Comparison of ENCODE assay signal across 1 cellular context in the genomic region with DNA sequence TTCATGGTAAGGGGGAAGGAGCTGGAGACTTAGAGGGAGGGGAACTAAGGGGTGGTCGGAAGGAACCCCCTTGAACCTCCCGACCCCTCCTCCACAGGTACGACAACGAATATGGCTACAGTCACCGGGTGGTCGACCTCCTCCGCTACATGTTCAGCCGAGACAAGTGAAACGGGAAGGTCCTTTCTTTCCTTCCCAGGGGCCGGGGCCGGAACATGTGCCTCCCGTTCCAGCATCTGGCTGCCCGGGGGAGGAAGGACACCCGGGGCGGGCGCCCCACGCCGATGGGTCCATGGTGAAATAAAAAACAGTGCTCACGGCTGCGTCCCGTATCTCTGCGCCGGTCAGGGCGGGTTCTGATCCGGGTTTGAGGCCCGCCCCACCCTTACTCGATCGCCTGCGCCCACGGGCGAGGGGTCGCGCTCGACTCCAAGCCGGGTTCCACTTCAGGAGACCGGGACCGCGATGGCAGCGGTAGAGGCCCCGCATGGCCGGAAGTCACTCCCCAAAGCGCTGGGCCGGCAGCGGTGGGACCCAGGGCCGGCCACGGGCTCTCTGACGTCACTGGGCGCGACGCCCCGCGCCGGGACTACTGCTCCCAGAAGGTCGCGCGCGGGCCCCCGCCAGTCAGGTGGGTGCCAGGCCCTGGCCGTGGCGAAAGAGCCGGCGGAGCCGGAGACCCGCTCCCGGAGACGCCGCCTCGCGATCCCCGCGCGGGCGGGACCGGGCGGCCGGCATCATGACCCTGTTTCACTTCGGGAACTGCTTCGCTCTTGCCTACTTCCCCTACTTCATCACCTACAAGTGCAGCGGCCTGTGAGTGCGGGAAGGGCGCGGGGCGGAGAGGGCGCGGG.
TF ChIP-seq lines count a peak whose summit lies in the region.

A gene with protein sequence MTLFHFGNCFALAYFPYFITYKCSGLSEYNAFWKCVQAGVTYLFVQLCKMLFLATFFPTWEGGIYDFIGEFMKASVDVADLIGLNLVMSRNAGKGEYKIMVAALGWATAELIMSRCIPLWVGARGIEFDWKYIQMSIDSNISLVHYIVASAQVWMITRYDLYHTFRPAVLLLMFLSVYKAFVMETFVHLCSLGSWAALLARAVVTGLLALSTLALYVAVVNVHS (plus strand): TSS at position 626 of the 854 bp plus-strand sequence. CDS start 114 bp downstream, at position 740.

TF ChIP-seq in K562, 482 proteins besides CTCF, POLR2A, EP300 and RAD21 (continued from another document and continues in another):
- TF ChIP-seq, protein P1, sequence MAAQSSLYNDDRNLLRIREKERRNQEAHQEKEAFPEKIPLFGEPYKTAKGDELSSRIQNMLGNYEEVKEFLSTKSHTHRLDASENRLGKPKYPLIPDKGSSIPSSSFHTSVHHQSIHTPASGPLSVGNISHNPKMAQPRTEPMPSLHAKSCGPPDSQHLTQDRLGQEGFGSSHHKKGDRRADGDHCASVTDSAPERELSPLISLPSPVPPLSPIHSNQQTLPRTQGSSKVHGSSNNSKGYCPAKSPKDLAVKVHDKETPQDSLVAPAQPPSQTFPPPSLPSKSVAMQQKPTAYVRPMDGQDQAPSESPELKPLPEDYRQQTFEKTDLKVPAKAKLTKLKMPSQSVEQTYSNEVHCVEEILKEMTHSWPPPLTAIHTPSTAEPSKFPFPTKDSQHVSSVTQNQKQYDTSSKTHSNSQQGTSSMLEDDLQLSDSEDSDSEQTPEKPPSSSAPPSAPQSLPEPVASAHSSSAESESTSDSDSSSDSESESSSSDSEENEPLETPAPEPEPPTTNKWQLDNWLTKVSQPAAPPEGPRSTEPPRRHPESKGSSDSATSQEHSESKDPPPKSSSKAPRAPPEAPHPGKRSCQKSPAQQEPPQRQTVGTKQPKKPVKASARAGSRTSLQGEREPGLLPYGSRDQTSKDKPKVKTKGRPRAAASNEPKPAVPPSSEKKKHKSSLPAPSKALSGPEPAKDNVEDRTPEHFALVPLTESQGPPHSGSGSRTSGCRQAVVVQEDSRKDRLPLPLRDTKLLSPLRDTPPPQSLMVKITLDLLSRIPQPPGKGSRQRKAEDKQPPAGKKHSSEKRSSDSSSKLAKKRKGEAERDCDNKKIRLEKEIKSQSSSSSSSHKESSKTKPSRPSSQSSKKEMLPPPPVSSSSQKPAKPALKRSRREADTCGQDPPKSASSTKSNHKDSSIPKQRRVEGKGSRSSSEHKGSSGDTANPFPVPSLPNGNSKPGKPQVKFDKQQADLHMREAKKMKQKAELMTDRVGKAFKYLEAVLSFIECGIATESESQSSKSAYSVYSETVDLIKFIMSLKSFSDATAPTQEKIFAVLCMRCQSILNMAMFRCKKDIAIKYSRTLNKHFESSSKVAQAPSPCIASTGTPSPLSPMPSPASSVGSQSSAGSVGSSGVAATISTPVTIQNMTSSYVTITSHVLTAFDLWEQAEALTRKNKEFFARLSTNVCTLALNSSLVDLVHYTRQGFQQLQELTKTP (IDR thresholded peaks at IDR 0.05; ENCODE audit: low read depth in 1 of 2, partially characterized antibody in 2 of 2) = peak in 1 of 2 experiments; percentile 80
- TF ChIP-seq, protein P2, sequence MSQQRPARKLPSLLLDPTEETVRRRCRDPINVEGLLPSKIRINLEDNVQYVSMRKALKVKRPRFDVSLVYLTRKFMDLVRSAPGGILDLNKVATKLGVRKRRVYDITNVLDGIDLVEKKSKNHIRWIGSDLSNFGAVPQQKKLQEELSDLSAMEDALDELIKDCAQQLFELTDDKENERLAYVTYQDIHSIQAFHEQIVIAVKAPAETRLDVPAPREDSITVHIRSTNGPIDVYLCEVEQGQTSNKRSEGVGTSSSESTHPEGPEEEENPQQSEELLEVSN (IDR thresholded peaks at IDR 0.05; ENCODE audit: borderline replicate concordance in 1 of 2, extremely low read depth in 1 of 2, insufficient read depth in 1 of 2, insufficient read length in 1 of 2, low read depth in 1 of 2, low read length in 1 of 2, poor library complexity in 1 of 2, severe bottlenecking in 1 of 2) = peak; percentile 9 to 14
- TF ChIP-seq, protein P3, sequence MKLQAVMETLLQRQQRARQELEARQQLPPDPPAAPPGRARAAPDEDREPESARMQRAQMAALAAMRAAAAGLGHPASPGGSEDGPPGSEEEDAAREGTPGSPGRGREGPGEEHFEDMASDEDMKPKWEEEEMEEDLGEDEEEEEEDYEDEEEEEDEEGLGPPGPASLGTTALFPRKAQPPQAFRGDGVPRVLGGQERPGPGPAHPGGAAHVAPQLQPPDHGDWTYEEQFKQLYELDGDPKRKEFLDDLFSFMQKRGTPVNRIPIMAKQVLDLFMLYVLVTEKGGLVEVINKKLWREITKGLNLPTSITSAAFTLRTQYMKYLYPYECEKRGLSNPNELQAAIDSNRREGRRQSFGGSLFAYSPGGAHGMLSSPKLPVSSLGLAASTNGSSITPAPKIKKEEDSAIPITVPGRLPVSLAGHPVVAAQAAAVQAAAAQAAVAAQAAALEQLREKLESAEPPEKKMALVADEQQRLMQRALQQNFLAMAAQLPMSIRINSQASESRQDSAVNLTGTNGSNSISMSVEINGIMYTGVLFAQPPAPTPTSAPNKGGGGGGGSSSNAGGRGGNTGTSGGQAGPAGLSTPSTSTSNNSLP (IDR thresholded peaks at IDR 0.05; ENCODE audit: borderline replicate concordance, low read depth, low read length) = no peak
- TF ChIP-seq, protein P4, sequence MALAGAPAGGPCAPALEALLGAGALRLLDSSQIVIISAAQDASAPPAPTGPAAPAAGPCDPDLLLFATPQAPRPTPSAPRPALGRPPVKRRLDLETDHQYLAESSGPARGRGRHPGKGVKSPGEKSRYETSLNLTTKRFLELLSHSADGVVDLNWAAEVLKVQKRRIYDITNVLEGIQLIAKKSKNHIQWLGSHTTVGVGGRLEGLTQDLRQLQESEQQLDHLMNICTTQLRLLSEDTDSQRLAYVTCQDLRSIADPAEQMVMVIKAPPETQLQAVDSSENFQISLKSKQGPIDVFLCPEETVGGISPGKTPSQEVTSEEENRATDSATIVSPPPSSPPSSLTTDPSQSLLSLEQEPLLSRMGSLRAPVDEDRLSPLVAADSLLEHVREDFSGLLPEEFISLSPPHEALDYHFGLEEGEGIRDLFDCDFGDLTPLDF (CRISPR knock-in tag; IDR thresholded peaks at IDR 0.05) = no peak
- TF ChIP-seq SNRNP70 (optimal IDR thresholded peaks at IDR 0.05; ENCODE audit: low read depth, low read length) = no peak
- no peak for TF ChIP-seq PHB (CRISPR knock-in tag; IDR thresholded peaks at IDR 0.05)
- TF ChIP-seq, protein P5, sequence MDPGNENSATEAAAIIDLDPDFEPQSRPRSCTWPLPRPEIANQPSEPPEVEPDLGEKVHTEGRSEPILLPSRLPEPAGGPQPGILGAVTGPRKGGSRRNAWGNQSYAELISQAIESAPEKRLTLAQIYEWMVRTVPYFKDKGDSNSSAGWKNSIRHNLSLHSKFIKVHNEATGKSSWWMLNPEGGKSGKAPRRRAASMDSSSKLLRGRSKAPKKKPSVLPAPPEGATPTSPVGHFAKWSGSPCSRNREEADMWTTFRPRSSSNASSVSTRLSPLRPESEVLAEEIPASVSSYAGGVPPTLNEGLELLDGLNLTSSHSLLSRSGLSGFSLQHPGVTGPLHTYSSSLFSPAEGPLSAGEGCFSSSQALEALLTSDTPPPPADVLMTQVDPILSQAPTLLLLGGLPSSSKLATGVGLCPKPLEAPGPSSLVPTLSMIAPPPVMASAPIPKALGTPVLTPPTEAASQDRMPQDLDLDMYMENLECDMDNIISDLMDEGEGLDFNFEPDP (CRISPR knock-in tag; IDR thresholded peaks at IDR 0.05) = no peak
- TF ChIP-seq ZFP30 (CRISPR knock-in tag; IDR thresholded peaks at IDR 0.05; ENCODE audit: borderline replicate concordance) = no peak
- TF ChIP-seq RAD51 (IDR thresholded peaks at IDR 0.05; ENCODE audit: borderline replicate concordance, low read depth) = no peak
- 0 out of 2 replicates have a peak, but pooled peaks have one; percentile 79 for TF ChIP-seq MTA3 (IDR thresholded peaks at IDR 0.05; ENCODE audit: borderline replicate concordance)
- TF ChIP-seq NEUROD1 (IDR thresholded peaks at IDR 0.05; ENCODE audit: borderline replicate concordance, low read depth, low read length, partially characterized antibody) = no peak
- no peak for TF ChIP-seq HNRNPUL1 (IDR thresholded peaks at IDR 0.05; ENCODE audit: low read length)
- no peak for TF ChIP-seq TARDBP (IDR thresholded peaks at IDR 0.05)
- TF ChIP-seq, protein P6, sequence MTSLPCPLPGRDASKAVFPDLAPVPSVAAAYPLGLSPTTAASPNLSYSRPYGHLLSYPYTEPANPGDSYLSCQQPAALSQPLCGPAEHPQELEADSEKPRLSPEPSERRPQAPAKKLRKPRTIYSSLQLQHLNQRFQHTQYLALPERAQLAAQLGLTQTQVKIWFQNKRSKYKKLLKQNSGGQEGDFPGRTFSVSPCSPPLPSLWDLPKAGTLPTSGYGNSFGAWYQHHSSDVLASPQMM (CRISPR knock-in tag; IDR thresholded peaks at IDR 0.05) = no peak
- no peak for TF ChIP-seq TRIM24 (IDR thresholded peaks at IDR 0.05)
- TF ChIP-seq DDX20 (tag; IDR thresholded peaks at IDR 0.05; ENCODE audit: low read depth) = no peak
- no peak for TF ChIP-seq SRSF3 (IDR thresholded peaks at IDR 0.05; ENCODE audit: insufficient read depth, low read length)
- TF ChIP-seq KDM1A (IDR thresholded peaks at IDR 0.05) = no peak
- TF ChIP-seq ZNF766 (CRISPR knock-in tag; conservative IDR thresholded peaks at IDR 0.05) = no peak
- TF ChIP-seq, protein P7, sequence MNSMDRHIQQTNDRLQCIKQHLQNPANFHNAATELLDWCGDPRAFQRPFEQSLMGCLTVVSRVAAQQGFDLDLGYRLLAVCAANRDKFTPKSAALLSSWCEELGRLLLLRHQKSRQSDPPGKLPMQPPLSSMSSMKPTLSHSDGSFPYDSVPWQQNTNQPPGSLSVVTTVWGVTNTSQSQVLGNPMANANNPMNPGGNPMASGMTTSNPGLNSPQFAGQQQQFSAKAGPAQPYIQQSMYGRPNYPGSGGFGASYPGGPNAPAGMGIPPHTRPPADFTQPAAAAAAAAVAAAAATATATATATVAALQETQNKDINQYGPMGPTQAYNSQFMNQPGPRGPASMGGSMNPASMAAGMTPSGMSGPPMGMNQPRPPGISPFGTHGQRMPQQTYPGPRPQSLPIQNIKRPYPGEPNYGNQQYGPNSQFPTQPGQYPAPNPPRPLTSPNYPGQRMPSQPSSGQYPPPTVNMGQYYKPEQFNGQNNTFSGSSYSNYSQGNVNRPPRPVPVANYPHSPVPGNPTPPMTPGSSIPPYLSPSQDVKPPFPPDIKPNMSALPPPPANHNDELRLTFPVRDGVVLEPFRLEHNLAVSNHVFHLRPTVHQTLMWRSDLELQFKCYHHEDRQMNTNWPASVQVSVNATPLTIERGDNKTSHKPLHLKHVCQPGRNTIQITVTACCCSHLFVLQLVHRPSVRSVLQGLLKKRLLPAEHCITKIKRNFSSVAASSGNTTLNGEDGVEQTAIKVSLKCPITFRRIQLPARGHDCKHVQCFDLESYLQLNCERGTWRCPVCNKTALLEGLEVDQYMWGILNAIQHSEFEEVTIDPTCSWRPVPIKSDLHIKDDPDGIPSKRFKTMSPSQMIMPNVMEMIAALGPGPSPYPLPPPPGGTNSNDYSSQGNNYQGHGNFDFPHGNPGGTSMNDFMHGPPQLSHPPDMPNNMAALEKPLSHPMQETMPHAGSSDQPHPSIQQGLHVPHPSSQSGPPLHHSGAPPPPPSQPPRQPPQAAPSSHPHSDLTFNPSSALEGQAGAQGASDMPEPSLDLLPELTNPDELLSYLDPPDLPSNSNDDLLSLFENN (IDR thresholded peaks at IDR 0.05; ENCODE audit: low read depth in 2 of 2, low read length in 2 of 2) = no peak
- TF ChIP-seq, protein P8, sequence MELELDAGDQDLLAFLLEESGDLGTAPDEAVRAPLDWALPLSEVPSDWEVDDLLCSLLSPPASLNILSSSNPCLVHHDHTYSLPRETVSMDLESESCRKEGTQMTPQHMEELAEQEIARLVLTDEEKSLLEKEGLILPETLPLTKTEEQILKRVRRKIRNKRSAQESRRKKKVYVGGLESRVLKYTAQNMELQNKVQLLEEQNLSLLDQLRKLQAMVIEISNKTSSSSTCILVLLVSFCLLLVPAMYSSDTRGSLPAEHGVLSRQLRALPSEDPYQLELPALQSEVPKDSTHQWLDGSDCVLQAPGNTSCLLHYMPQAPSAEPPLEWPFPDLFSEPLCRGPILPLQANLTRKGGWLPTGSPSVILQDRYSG (tag; conservative IDR thresholded peaks at IDR 0.05; ENCODE audit: low read depth) = no peak
- TF ChIP-seq, protein P9, sequence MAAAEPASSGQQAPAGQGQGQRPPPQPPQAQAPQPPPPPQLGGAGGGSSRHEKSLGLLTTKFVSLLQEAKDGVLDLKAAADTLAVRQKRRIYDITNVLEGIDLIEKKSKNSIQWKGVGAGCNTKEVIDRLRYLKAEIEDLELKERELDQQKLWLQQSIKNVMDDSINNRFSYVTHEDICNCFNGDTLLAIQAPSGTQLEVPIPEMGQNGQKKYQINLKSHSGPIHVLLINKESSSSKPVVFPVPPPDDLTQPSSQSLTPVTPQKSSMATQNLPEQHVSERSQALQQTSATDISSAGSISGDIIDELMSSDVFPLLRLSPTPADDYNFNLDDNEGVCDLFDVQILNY (CRISPR knock-in tag; IDR thresholded peaks at IDR 0.05) = no peak
- peak; percentile 96 for TF ChIP-seq HCFC1 (IDR thresholded peaks at IDR 0.05; ENCODE audit: low read depth, low read length)
- TF ChIP-seq, protein P10, sequence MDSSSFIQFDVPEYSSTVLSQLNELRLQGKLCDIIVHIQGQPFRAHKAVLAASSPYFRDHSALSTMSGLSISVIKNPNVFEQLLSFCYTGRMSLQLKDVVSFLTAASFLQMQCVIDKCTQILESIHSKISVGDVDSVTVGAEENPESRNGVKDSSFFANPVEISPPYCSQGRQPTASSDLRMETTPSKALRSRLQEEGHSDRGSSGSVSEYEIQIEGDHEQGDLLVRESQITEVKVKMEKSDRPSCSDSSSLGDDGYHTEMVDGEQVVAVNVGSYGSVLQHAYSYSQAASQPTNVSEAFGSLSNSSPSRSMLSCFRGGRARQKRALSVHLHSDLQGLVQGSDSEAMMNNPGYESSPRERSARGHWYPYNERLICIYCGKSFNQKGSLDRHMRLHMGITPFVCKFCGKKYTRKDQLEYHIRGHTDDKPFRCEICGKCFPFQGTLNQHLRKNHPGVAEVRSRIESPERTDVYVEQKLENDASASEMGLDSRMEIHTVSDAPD (CRISPR knock-in tag; IDR thresholded peaks at IDR 0.05) = no peak
- TF ChIP-seq, protein P11, sequence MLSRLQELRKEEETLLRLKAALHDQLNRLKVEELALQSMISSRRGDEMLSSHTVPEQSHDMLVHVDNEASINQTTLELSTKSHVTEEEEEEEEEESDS (CRISPR knock-in tag; IDR thresholded peaks at IDR 0.05) = no peak
- TF ChIP-seq CHD4 (IDR thresholded peaks at IDR 0.05; ENCODE audit: insufficient read depth, insufficient replicate concordance, low read depth, low read length, poor library complexity, severe bottlenecking) = no peak
- no peak for TF ChIP-seq RBM14 (IDR thresholded peaks at IDR 0.05; ENCODE audit: borderline replicate concordance, insufficient read depth, low read depth, low read length)
- 0 out of 2 replicates have a peak, but pooled peaks have one; percentile 19 for TF ChIP-seq CBFA2T2 (conservative IDR thresholded peaks at IDR 0.05)
- no peak for TF ChIP-seq ZNF23 (CRISPR knock-in tag; IDR thresholded peaks at IDR 0.05)
- no peak for TF ChIP-seq BRD9 (IDR thresholded peaks at IDR 0.05; ENCODE audit: low read depth, partially characterized antibody)
- TF ChIP-seq BRCA1 (IDR thresholded peaks at IDR 0.05) = no peak
- TF ChIP-seq BRCA1 (CRISPR knock-in tag; IDR thresholded peaks at IDR 0.05) = no peak
- TF ChIP-seq MEIS2 (IDR thresholded peaks at IDR 0.05; ENCODE audit: partially characterized antibody) = no peak
- no peak for TF ChIP-seq ZNF695 (CRISPR knock-in tag; IDR thresholded peaks at IDR 0.05)
- TF ChIP-seq ZNF232 (CRISPR knock-in tag; IDR thresholded peaks at IDR 0.05) = no peak
- TF ChIP-seq SIX5 (IDR thresholded peaks at IDR 0.05; ENCODE audit: borderline replicate concordance in 1 of 2, insufficient read depth in 1 of 2, low read depth in 1 of 2, low read length in 2 of 2) = peak; percentile 63 to 76; a peak in 3 of 4 replicates
- TF ChIP-seq ZZZ3 (IDR thresholded peaks at IDR 0.05) = no peak
- TF ChIP-seq MEF2A (IDR thresholded peaks at IDR 0.05; ENCODE audit: control insufficient read depth, low read depth, low read length) = no peak
- TF ChIP-seq NCOA1 (IDR thresholded peaks at IDR 0.05; ENCODE audit: low read depth) = no peak
- no peak for TF ChIP-seq HNRNPH1 (optimal IDR thresholded peaks at IDR 0.05; ENCODE audit: low read depth, low read length)
